Comparison of ENCODE assay signal across 1 cellular context in the genomic region with DNA sequence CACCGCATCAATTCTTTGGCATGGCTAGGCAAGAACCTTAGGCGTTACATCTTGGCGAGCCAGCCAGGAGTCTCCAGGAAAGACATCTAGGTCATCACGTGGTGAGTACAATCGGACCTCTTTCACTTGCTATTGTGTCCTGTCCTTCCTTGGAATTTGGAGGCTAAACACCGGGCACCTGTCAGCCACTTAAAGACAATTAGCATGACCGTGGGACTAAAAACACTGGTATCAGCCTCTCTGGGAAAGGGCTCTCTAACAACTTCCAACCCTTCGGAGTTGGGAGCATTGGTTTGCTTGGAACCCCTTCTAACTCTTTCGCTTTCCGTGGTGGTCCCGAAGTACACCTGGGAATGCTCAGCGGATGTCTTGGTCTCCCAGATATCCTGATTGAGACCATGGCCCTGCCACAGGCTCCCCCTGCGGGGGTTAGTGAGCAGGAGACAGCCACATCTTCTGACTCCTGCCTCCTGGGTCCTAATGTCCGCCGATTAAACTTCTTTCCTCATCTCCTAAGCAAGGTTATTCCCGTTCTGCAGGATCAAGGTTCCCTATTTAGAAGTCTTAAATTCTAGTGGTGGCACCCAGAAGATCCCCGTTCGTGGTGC.
TF ChIP-seq lines count a peak whose summit lies in the region.

No MANE protein-coding gene starts in this region.

TF ChIP-seq in WTC11, 78 proteins besides CTCF, POLR2A, EP300 and RAD21 (continued from another document):
- TF ChIP-seq, protein P1, sequence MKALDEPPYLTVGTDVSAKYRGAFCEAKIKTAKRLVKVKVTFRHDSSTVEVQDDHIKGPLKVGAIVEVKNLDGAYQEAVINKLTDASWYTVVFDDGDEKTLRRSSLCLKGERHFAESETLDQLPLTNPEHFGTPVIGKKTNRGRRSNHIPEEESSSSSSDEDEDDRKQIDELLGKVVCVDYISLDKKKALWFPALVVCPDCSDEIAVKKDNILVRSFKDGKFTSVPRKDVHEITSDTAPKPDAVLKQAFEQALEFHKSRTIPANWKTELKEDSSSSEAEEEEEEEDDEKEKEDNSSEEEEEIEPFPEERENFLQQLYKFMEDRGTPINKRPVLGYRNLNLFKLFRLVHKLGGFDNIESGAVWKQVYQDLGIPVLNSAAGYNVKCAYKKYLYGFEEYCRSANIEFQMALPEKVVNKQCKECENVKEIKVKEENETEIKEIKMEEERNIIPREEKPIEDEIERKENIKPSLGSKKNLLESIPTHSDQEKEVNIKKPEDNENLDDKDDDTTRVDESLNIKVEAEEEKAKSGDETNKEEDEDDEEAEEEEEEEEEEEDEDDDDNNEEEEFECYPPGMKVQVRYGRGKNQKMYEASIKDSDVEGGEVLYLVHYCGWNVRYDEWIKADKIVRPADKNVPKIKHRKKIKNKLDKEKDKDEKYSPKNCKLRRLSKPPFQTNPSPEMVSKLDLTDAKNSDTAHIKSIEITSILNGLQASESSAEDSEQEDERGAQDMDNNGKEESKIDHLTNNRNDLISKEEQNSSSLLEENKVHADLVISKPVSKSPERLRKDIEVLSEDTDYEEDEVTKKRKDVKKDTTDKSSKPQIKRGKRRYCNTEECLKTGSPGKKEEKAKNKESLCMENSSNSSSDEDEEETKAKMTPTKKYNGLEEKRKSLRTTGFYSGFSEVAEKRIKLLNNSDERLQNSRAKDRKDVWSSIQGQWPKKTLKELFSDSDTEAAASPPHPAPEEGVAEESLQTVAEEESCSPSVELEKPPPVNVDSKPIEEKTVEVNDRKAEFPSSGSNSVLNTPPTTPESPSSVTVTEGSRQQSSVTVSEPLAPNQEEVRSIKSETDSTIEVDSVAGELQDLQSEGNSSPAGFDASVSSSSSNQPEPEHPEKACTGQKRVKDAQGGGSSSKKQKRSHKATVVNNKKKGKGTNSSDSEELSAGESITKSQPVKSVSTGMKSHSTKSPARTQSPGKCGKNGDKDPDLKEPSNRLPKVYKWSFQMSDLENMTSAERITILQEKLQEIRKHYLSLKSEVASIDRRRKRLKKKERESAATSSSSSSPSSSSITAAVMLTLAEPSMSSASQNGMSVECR (CRISPR knock-in tag; IDR thresholded peaks at IDR 0.05; ENCODE audit: borderline replicate concordance), result no peak
- no peak for TF ChIP-seq RORB (CRISPR knock-in tag; IDR thresholded peaks at IDR 0.05)
- TF ChIP-seq HMGA2 (CRISPR knock-in tag; IDR thresholded peaks at IDR 0.05), result no peak
- no peak for TF ChIP-seq NFE2L1 (CRISPR knock-in tag; IDR thresholded peaks at IDR 0.05)
- no peak for TF ChIP-seq TCF7 (CRISPR knock-in tag; IDR thresholded peaks at IDR 0.05; ENCODE audit: low read depth)
- TF ChIP-seq ZNF416 (CRISPR knock-in tag; IDR thresholded peaks at IDR 0.05), result no peak
- no peak for TF ChIP-seq SMAD3 (CRISPR knock-in tag; IDR thresholded peaks at IDR 0.05; ENCODE audit: borderline replicate concordance)
- TF ChIP-seq, protein P2, sequence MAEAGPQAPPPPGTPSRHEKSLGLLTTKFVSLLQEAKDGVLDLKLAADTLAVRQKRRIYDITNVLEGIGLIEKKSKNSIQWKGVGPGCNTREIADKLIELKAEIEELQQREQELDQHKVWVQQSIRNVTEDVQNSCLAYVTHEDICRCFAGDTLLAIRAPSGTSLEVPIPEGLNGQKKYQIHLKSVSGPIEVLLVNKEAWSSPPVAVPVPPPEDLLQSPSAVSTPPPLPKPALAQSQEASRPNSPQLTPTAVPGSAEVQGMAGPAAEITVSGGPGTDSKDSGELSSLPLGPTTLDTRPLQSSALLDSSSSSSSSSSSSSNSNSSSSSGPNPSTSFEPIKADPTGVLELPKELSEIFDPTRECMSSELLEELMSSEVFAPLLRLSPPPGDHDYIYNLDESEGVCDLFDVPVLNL (CRISPR knock-in tag; IDR thresholded peaks at IDR 0.05; ENCODE audit: borderline replicate concordance, low read depth), result no peak
